Comparison of ENCODE assay signal across 27 cellular contexts in genomic region chr1:75396258-75396657, GRCh38.
"Had no signal": no experiment of that assay in that cellular context is flagged by ENCODE, and none has a peak within 500 bp of the region (broad histone marks: within the 10 kb centered on the region; RNA-seq: fewer than 3 reads in every experiment).

No MANE protein-coding gene starts in this region.

- H3K4me3 Mint-ChIP-seq: dendritic cell treated with granulocyte-macrophage colony-stimulating factor and Interleukin-4, amounts not matched to agents 40 ng/mL and 50 ng/mL, for 4 days; endodermal cell; memory B cell; natural killer cell; stimulated activated naive CD8-positive, alpha-beta T cell treated with anti-CD3 and anti-CD28 coated beads, Interleukin-15, amount 100 ng/mL, for 72 hours had no signal

- H3K27ac Mint-ChIP-seq: dendritic cell treated with granulocyte-macrophage colony-stimulating factor and Interleukin-4, amounts not matched to agents 40 ng/mL and 50 ng/mL, for 4 days; endodermal cell; memory B cell; natural killer cell; stimulated activated naive CD8-positive, alpha-beta T cell treated with anti-CD3 and anti-CD28 coated beads, Interleukin-15, amount 100 ng/mL, for 72 hours had no signal

- H3K4me3 ChIP-seq: gastrocnemius medialis, lower lobe of right lung, ovary, psoas muscle, skin epidermis, spleen, suprapubic skin, transverse colon, upper lobe of right lung, uterus had no signal

- DNase-seq: effector CD8-positive, alpha-beta T cell; endodermal cell; foreskin fibroblast; gastrocnemius medialis; head of caudate nucleus; left ventricle myocardium superior; lower lobe of right lung; natural killer cell; occipital lobe; ovary; posterior cingulate gyrus; psoas muscle; right cardiac atrium; spleen; stimulated activated CD4-positive, alpha-beta T cell treated with anti-CD3 and anti-CD28 coated beads, Interleukin-4, amount 100 ng/mL, for 4 hours; stimulated activated naive CD4-positive, alpha-beta T cell; stimulated activated naive CD8-positive, alpha-beta T cell treated with anti-CD3 and anti-CD28 coated beads, Interleukin-15, amount 100 ng/mL, for 72 hours; transverse colon; upper lobe of right lung; uterus had no signal

- H3K4me1 ChIP-seq: gastrocnemius medialis, lower lobe of right lung, psoas muscle, spleen, suprapubic skin, transverse colon, upper lobe of right lung, uterus had no signal

- H3K27me3 Mint-ChIP-seq: dendritic cell treated with granulocyte-macrophage colony-stimulating factor and Interleukin-4, amounts not matched to agents 40 ng/mL and 50 ng/mL, for 4 days; memory B cell; stimulated activated naive CD8-positive, alpha-beta T cell treated with anti-CD3 and anti-CD28 coated beads, Interleukin-15, amount 100 ng/mL, for 72 hours had no signal

- H3K36me3 Mint-ChIP-seq: memory B cell, natural killer cell had no signal

- H3K4me1 Mint-ChIP-seq: natural killer cell; stimulated activated naive CD8-positive, alpha-beta T cell treated with anti-CD3 and anti-CD28 coated beads, Interleukin-15, amount 100 ng/mL, for 72 hours had no signal

- H3K9me3 ChIP-seq: gastrocnemius medialis, ovary, transverse colon, upper lobe of right lung, uterus had no signal

- H3K27me3 ChIP-seq: gastrocnemius medialis, ovary, spleen, suprapubic skin, transverse colon, upper lobe of right lung, uterus had no signal

- H3K36me3 ChIP-seq: gastrocnemius medialis, lower lobe of right lung, ovary, spleen, suprapubic skin, transverse colon, upper lobe of right lung, uterus had no signal

- H3K27ac ChIP-seq: epithelial cell of prostate, gastrocnemius medialis, lower lobe of right lung, ovary, psoas muscle, skin epidermis, spleen, suprapubic skin, transverse colon, upper lobe of right lung, uterus had no signal

- ATAC-seq: esophagus mucosa; gastrocnemius medialis; left ventricle myocardium superior; lower lobe of right lung; natural killer cell; psoas muscle; right cardiac atrium; stimulated activated naive CD8-positive, alpha-beta T cell treated with anti-CD3 and anti-CD28 coated beads, Interleukin-15, amount 100 ng/mL, for 72 hours; upper lobe of right lung had no signal

- FAIRE-seq: keratinocyte had no signal
